In the genomic region with DNA sequence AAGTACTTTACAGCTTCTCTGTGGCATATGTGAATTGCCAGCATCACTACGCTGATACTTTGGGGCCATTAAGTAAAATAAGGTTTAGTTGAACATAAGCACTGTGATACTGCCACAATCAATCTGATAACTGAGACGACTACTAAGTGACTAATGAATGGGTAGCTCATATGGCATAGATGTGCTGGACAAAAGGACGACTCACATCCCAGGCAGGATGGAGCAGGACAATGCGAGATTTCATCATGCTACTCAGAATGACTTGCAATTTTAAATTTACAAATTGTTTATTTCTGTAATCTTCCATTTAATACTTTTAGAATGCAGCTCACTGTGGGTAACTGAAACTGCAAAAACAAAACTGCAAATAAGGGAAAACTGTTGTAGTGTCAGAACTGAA, we compare ENCODE assay signal across 1 cellular context.
TF ChIP-seq lines count a peak whose summit lies in the region.

No MANE protein-coding gene starts in this region.

TF ChIP-seq in GM23338, 12 proteins besides CTCF, POLR2A, EP300 and RAD21:
- TF ChIP-seq ZNF462 (CRISPR knock-in tag; IDR thresholded peaks at IDR 0.05), result no peak
- no peak for TF ChIP-seq CREB1 (CRISPR knock-in tag; IDR thresholded peaks at IDR 0.05; ENCODE audit: low read depth)
- no peak for TF ChIP-seq EZH2phosphoT487 (IDR thresholded peaks at IDR 0.05; ENCODE audit: unreplicated experiment)
- no peak for TF ChIP-seq ZNF331 (CRISPR knock-in tag; IDR thresholded peaks at IDR 0.05; ENCODE audit: low read depth)
- TF ChIP-seq NANOG (IDR thresholded peaks at IDR 0.05; ENCODE audit: borderline replicate concordance), result no peak
- TF ChIP-seq STAT1 (IDR thresholded peaks at IDR 0.05; ENCODE audit: unreplicated experiment), result no peak
- no peak for TF ChIP-seq ZNF114 (CRISPR knock-in tag; IDR thresholded peaks at IDR 0.05)
- TF ChIP-seq EZH2 (IDR thresholded peaks at IDR 0.05; ENCODE audit: low read depth, unreplicated experiment), result no peak
- TF ChIP-seq REST (IDR thresholded peaks at IDR 0.05; ENCODE audit: unreplicated experiment), result no peak
- TF ChIP-seq JUNB (IDR thresholded peaks at IDR 0.05; ENCODE audit: unreplicated experiment), result no peak
- no peak for TF ChIP-seq POLR2AphosphoS5 (IDR thresholded peaks at IDR 0.05; ENCODE audit: low read depth)
- TF ChIP-seq, protein P1, sequence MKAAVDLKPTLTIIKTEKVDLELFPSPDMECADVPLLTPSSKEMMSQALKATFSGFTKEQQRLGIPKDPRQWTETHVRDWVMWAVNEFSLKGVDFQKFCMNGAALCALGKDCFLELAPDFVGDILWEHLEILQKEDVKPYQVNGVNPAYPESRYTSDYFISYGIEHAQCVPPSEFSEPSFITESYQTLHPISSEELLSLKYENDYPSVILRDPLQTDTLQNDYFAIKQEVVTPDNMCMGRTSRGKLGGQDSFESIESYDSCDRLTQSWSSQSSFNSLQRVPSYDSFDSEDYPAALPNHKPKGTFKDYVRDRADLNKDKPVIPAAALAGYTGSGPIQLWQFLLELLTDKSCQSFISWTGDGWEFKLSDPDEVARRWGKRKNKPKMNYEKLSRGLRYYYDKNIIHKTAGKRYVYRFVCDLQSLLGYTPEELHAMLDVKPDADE (IDR thresholded peaks at IDR 0.05), result no peak
TF ChIP-seq in GM23338: peak in this region for 0.
